In the genomic region with DNA sequence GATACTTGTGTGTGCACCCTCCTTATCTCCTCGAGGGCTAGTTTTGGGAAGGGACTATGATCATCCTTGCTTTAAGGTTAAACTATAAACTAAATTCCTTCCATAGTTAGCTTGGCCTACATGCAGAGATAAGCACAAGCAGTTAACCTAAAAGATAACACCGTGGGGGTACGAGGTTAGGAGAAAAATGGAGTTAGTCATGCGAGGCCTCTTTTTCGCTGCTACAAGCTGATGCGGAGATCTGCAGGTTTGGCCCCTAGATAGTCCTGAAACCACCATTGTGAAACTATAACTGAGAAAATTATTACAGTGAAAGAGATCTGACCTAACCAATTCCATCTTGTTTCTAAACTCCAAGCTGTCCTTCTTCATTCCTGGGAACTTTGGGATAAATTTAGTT, we compare ENCODE assay signal across 1 cellular context.
TF ChIP-seq lines count a peak whose summit lies in the region.

No MANE protein-coding gene starts in this region.

TF ChIP-seq in GM23338, 12 proteins besides CTCF, POLR2A, EP300 and RAD21 (continued from another document):
- TF ChIP-seq ZNF462 (CRISPR knock-in tag; IDR thresholded peaks at IDR 0.05) (no peak), EZH2 (IDR thresholded peaks at IDR 0.05; ENCODE audit: low read depth, unreplicated experiment) (no peak), ZNF114 (CRISPR knock-in tag; IDR thresholded peaks at IDR 0.05) (no peak), CREB1 (CRISPR knock-in tag; IDR thresholded peaks at IDR 0.05; ENCODE audit: low read depth) (no peak), POLR2AphosphoS5 (IDR thresholded peaks at IDR 0.05; ENCODE audit: low read depth) (no peak), ZNF331 (CRISPR knock-in tag; IDR thresholded peaks at IDR 0.05; ENCODE audit: low read depth) (no peak), JUNB (IDR thresholded peaks at IDR 0.05; ENCODE audit: unreplicated experiment) (no peak), NANOG (IDR thresholded peaks at IDR 0.05; ENCODE audit: borderline replicate concordance) (no peak), EZH2phosphoT487 (IDR thresholded peaks at IDR 0.05; ENCODE audit: unreplicated experiment) (no peak)
- TF ChIP-seq, protein P1, sequence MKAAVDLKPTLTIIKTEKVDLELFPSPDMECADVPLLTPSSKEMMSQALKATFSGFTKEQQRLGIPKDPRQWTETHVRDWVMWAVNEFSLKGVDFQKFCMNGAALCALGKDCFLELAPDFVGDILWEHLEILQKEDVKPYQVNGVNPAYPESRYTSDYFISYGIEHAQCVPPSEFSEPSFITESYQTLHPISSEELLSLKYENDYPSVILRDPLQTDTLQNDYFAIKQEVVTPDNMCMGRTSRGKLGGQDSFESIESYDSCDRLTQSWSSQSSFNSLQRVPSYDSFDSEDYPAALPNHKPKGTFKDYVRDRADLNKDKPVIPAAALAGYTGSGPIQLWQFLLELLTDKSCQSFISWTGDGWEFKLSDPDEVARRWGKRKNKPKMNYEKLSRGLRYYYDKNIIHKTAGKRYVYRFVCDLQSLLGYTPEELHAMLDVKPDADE (IDR thresholded peaks at IDR 0.05): no peak
